In genomic region chr6:4021133-4021861, GRCh38 we compare ENCODE assay signal across 8 cellular contexts. TPM values are rescaled to one million over a fixed set of nuclear protein-coding genes. Genes with fewer than 3 reads are reported as not detected.
DNase-seq lines count a peak whose midpoint lies in the region; ATAC-seq and TF ChIP-seq lines count a peak whose summit lies in the region.

No MANE protein-coding gene starts in this region.

- H3K36me3 ChIP-seq in WERI-Rb-1 (peaks cover 33% of the 10 kb centered on the region), mammary epithelial cell (ENCODE audit: insufficient read depth, low read length) (no peaks in the 10 kb centered on the region), iPS-20b (ENCODE audit: insufficient read depth, low read depth, low read length) (peaks cover 7% of the 10 kb centered on the region; the same call in 1 of the 2 replicates), skeletal muscle tissue (ENCODE audit: control insufficient read depth in 3 of 3, insufficient read depth in 3 of 3, low read length in 3 of 3) (no peaks in the 10 kb centered on the region)

- peak overlapping the region; percentile 93 for H3K4me2 ChIP-seq in mammary epithelial cell (ENCODE audit: insufficient read depth, low read depth, low read length)

- BruUV-seq in mammary epithelial cell (replicated peaks; lab: Mats Ljungman, UMichigan) = no TSS peak

- CTCF ChIA-PET in AG04449 (lab: Yijun Ruan, JAX) (interaction anchor here (0.7 to 4.4 kb wide), 22 partner anchors 9 to 953 kb away, joined by 3 to 16 read pairs (median 5); no protein-coding TSS in a partner anchor), mammary epithelial cell (lab: Charles Lee; ENCODE audit: low non-redundant PET) (interaction anchor here (0.5 to 0.7 kb wide), 4 partner anchors 37 to 1230 kb away, joined by 3 to 5 read pairs (median 4); no protein-coding TSS in a partner anchor)

- H3K9ac ChIP-seq in mammary epithelial cell (ENCODE audit: insufficient read depth, low read length) = peak overlapping the region; percentile 96
- peak overlapping the region; percentile 97 for H3K9ac ChIP-seq in iPS-20b (ENCODE audit: low read depth, low read length)
- H3K9ac ChIP-seq in skeletal muscle tissue (ENCODE audit: low read depth in 1 of 3, low read length in 3 of 3) = peak overlapping the region; percentile 95 to 99 (median 99)

- H2AFZ ChIP-seq in mammary epithelial cell (ENCODE audit: low read depth, low read length) = peak overlapping the region; percentile 93

- H3K27me3 ChIP-seq in WERI-Rb-1 (ENCODE audit: insufficient read depth, low read depth, severe bottlenecking) (no peaks in the 10 kb centered on the region), mammary epithelial cell (ENCODE audit: insufficient read depth, low read length) (no peaks in the 10 kb centered on the region), iPS-20b (ENCODE audit: insufficient read depth, low read length) (no peaks in the 10 kb centered on the region), skeletal muscle tissue (ENCODE audit: control insufficient read depth in 3 of 3, insufficient read depth in 3 of 3, low read length in 3 of 3) (no peaks in the 10 kb centered on the region)

- intact Hi-C loops in mammary epithelial cell (cut with micrococcal nuclease) = loop anchor here (2.0 kb wide), 1 partner anchor 38 kb away; no protein-coding TSS in a partner anchor

- ATAC-seq in GM18867 (IDR thresholded peaks at IDR 0.05; ENCODE audit: unreplicated experiment) (peak; percentile 62), HG03108 (IDR thresholded peaks at IDR 0.05; ENCODE audit: unreplicated experiment) (peak; percentile 58)

- TF ChIP-seq CTCF in AG04449 (IDR thresholded peaks at IDR 0.05; ENCODE audit: insufficient read depth, low read length, missing control alignments) = peak; percentile 46
- TF ChIP-seq CTCF in WERI-Rb-1 (IDR thresholded peaks at IDR 0.05; ENCODE audit: low read depth, low read length) = peak; percentile 66
- peak; percentile 1 to 51 for TF ChIP-seq CTCF in mammary epithelial cell (conservative IDR thresholded peaks at IDR 0.05 in 1 of 2, IDR thresholded peaks at IDR 0.05 in 1 of 2; ENCODE audit: extremely low read depth in 1 of 2, insufficient read depth in 1 of 2, low read depth in 1 of 2, low read length in 2 of 2)

- H3K9me3 ChIP-seq in WERI-Rb-1 (ENCODE audit: severe bottlenecking) (no peaks in the 10 kb centered on the region), mammary epithelial cell (replicated peaks; ENCODE audit: insufficient read depth, low read length) (no peaks in the 10 kb centered on the region), iPS-20b (ENCODE audit: insufficient read depth, low read depth, low read length) (no peaks in the 10 kb centered on the region), skeletal muscle tissue (ENCODE audit: control insufficient read depth in 3 of 3, low read length in 3 of 3) (no peaks in the 10 kb centered on the region)

- peaks cover 66% of the 10 kb centered on the region for H3K79me2 ChIP-seq in mammary epithelial cell (ENCODE audit: insufficient read depth, low read length)

- H3K4me3 ChIP-seq in AG04449 (ENCODE audit: low read depth, low read length) = peak overlapping the region; percentile 97
- peak overlapping the region; percentile 87 for H3K4me3 ChIP-seq in WERI-Rb-1 (ENCODE audit: low read depth, low read length)
- H3K4me3 ChIP-seq in mammary epithelial cell (replicated peaks in 1 of 3; ENCODE audit: insufficient read depth in 1 of 3, low read depth in 2 of 3, low read length in 3 of 3) = peak overlapping the region; percentile 92 to 98 (median 93)
- H3K4me3 ChIP-seq in iPS-20b (ENCODE audit: low read length) = peak overlapping the region; percentile 87
- H3K4me3 ChIP-seq in skeletal muscle tissue (ENCODE audit: low read length in 3 of 3) = peak overlapping the region; percentile 87 to 95 (median 92)

- under 1% methylated on average over 16 of the region's 65 CpGs for WGBS in mammary epithelial cell (ENCODE audit: low coverage, missing lambda C conversion rate)

- H3K27ac ChIP-seq in WERI-Rb-1 (peak overlapping the region; percentile 96), mammary epithelial cell (ENCODE audit: insufficient read depth, low read depth, low read length) (peak overlapping the region; percentile 91), iPS-20b (ENCODE audit: low read length) (peak overlapping the region; percentile 87), skeletal muscle tissue (ENCODE audit: low read depth, low read length) (peak overlapping the region; percentile 96)

- DNase-seq in AG04449 (ENCODE audit: low read depth, low spot score) = peak; percentile 71
- DNase-seq in NCI-H2171 treated with DMSO at 0.1 percent for 48 hours (lab: John Stamatoyannopoulos, UW) = peak; percentile 98
- peak; percentile 100 for DNase-seq in WERI-Rb-1
- DNase-seq in mammary epithelial cell = peak; percentile 97

- H3K4me1 ChIP-seq in mammary epithelial cell (ENCODE audit: insufficient read depth, low read length) (peaks cover 15% of the 10 kb centered on the region), iPS-20b (ENCODE audit: insufficient read depth, low read length) (peaks cover 14% of the 10 kb centered on the region), skeletal muscle tissue (ENCODE audit: control insufficient read depth in 3 of 3, insufficient read depth in 3 of 3, low read length in 3 of 3) (peaks cover 28 to 39% (median 30%) of the 10 kb centered on the region in 3 donors)

- no peaks in the 10 kb centered on the region for H4K20me1 ChIP-seq in mammary epithelial cell (ENCODE audit: insufficient read depth, low read length)

- dilution Hi-C loops in mammary epithelial cell (cut with HindIII; ENCODE audit: low sequenced_read_pairs) = no loop called here

- in situ Hi-C loops in mammary epithelial cell (cut with MboI; ENCODE audit: low sequenced_read_pairs in 2 of 2) = loop anchor here in 1 of 2 donors (25.0 kb wide), 1 partner anchor 734 kb away; no protein-coding TSS in a partner anchor

- POLR2A ChIA-PET in AG04449 (lab: Yijun Ruan, JAX) = interaction anchor here (0.5 to 1.1 kb wide), 5 partner anchors 38 to 1034 kb away, joined by 3 read pairs; no protein-coding TSS in a partner anchor

RNA-seq across cellular contexts. Expression of gene FAM217A, which starts 57.6 kb away (rescaled TPM):
- not detected for total RNA-seq in mammary epithelial cell
- polyA plus RNA-seq in mammary epithelial cell = not detected
- polyA minus RNA-seq in mammary epithelial cell = not detected
- not detected for total RNA-seq in skeletal muscle tissue

Comparison
In these comparisons a context has a peak if more than half of its experiments do, and no peak if none do; other contexts are left out.
1. Peak in every context shown above with its lines: DNase-seq, ATAC-seq, H3K4me3 ChIP-seq and H3K27ac ChIP-seq.